In the genomic region with DNA sequence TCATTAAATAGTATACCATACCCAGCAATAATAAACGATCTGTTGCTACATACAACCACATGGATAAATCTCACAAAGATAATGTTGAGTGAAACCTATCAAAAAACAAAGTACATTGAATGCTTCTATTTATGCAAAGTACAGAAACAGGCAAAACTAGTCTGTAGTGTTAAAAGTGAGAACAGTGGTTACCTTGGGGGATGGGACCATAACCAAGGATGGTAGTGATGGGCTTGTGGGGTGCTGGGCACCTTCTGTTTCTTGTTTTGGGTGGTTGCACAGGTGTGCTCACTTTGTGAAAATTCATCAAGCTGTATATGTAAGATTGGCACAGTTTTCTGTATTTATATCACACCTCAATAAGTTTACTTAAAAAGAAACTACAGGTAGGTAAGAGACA, we compare ENCODE assay signal across 22 cellular contexts.
DNase-seq lines count a peak whose midpoint lies in the region; ATAC-seq, FAIRE-seq and TF ChIP-seq lines count a peak whose summit lies in the region.
"Had no signal": no experiment of that assay in that cellular context is flagged by ENCODE, and none has a peak within 500 bp of the region (broad histone marks: within the 10 kb centered on the region; RNA-seq: fewer than 3 reads in every experiment).

No MANE protein-coding gene starts in this region.

- H3K4me1 Mint-ChIP-seq in Caco-2 (ENCODE audit: low read depth, unreplicated experiment), result peaks cover 14% of the 10 kb centered on the region

- H3K36me3 Mint-ChIP-seq in Caco-2 (ENCODE audit: insufficient read depth, unreplicated experiment), result peaks cover 37% of the 10 kb centered on the region

- no peak overlapping the region for H3K9ac ChIP-seq in kidney (ENCODE audit: low read length in 2 of 2)
- H3K9ac ChIP-seq: BLaER1 treated with 17β-estradiol and CSF1 and Interleukin-3, amounts not matched to agents 10 nM and 100 nM had no signal

- H3K27me3 Mint-ChIP-seq in Caco-2 (ENCODE audit: insufficient read depth, unreplicated experiment), result no peaks in the 10 kb centered on the region
- H3K27me3 Mint-ChIP-seq: CD4-positive, alpha-beta memory T cell had no signal

- no TSS peak for BruUV-seq in Caco-2 (replicated peaks; lab: Mats Ljungman, UMichigan)

- H3K4me1 ChIP-seq in Caco-2 (no peaks in the 10 kb centered on the region), kidney (ENCODE audit: control insufficient read depth in 1 of 2, insufficient read depth in 1 of 2, low read depth in 1 of 2, low read length in 2 of 2) (no peaks in the 10 kb centered on the region)
- H3K4me1 ChIP-seq: SJSA1 had no signal

- POLR2A ChIA-PET in Caco-2 (lab: Charles Lee), result no interaction called here

- TF ChIP-seq CTCF in Caco-2 (IDR thresholded peaks at IDR 0.05; ENCODE audit: insufficient read depth in 1 of 2, low read depth in 1 of 2, low read length in 1 of 2, severe bottlenecking in 1 of 2, unreplicated experiment in 1 of 2), result no peak
- no peak for TF ChIP-seq CTCF in kidney (IDR thresholded peaks at IDR 0.05; ENCODE audit: borderline replicate concordance, extremely low read depth, insufficient read depth)

- FAIRE-seq in kidney (lab: Jason Lieb, UNC), result no peak
- FAIRE-seq: G401.6 had no signal

- no peaks in the 10 kb centered on the region for H3K9me3 Mint-ChIP-seq in Caco-2 (ENCODE audit: unreplicated experiment)
- H3K9me3 Mint-ChIP-seq: CD4-positive, alpha-beta memory T cell; GM23338 had no signal

- no peaks in the 10 kb centered on the region for H3K9me3 ChIP-seq in Caco-2
- H3K9me3 ChIP-seq in kidney (ENCODE audit: control insufficient read depth in 1 of 2, low read length in 2 of 2), result no peaks in the 10 kb centered on the region
- H3K9me3 ChIP-seq: HAP-1, SJSA1 had no signal

- no peak overlapping the region for H3K4me3 Mint-ChIP-seq in Caco-2 (ENCODE audit: unreplicated experiment)
- H3K4me3 Mint-ChIP-seq: CD4-positive, alpha-beta memory T cell; GM23338 had no signal

- H3K36me3 ChIP-seq in Caco-2 (ENCODE audit: control insufficient read depth, insufficient read depth, low read length) (no peaks in the 10 kb centered on the region), kidney (ENCODE audit: control insufficient read depth in 1 of 2, insufficient read depth in 2 of 2, low read length in 2 of 2) (no peaks in the 10 kb centered on the region)
- H3K36me3 ChIP-seq: HAP-1, SJSA1 had no signal

- CTCF ChIA-PET in Caco-2 (lab: Charles Lee), result no interaction called here

- no peak overlapping the region for H3K4me3 ChIP-seq in Caco-2 (ENCODE audit: low read depth, low read length)
- H3K4me3 ChIP-seq in kidney (ENCODE audit: low read length in 2 of 2), result no peak overlapping the region
- H3K4me3 ChIP-seq: BLaER1 treated with 17β-estradiol and CSF1 and Interleukin-3, amounts not matched to agents 10 nM and 100 nM; GM23338; HAP-1; SJSA1 had no signal

- intact Hi-C loops in Caco-2 (cut with micrococcal nuclease; ENCODE audit: unreplicated experiment) (no loop called here), kidney (cut with DNase I) (no loop called here)

- H3K27me3 ChIP-seq in Caco-2 (replicated peaks; ENCODE audit: control insufficient read depth, insufficient read depth, low read length), result no peaks in the 10 kb centered on the region
- H3K27me3 ChIP-seq: BLaER1 treated with 17β-estradiol and CSF1 and Interleukin-3, amounts not matched to agents 10 nM and 100 nM; SJSA1 had no signal

- no peak for DNase-seq in Caco-2
- DNase-seq in EL, result no peak
- no peak for DNase-seq in kidney
- DNase-seq in stimulated activated naive CD4-positive, alpha-beta T cell treated with Interleukin-2 at 50 U/mL for 16 hours (lab: John Stamatoyannopoulos, UW), result no peak
- DNase-seq: 8988T; CD4-positive, alpha-beta memory T cell; DMS153; KBM-7; NCI-H1092 treated with DMSO at 0.1 percent for 48 hours; NCI-H146; NCI-H2029 treated with DMSO at 0.1 percent for 48 hours; NCI-H526; T-helper 1 cell had no signal

- peak overlapping the region; percentile 69 for H3K27ac Mint-ChIP-seq in Caco-2 (ENCODE audit: unreplicated experiment)

- H3K27ac ChIP-seq in kidney (ENCODE audit: low read depth in 2 of 2, low read length in 2 of 2), result no peak overlapping the region
- H3K27ac ChIP-seq: BLaER1 treated with 17β-estradiol and CSF1 and Interleukin-3, amounts not matched to agents 10 nM and 100 nM; SJSA1 had no signal

- ATAC-seq in GM19324 (IDR thresholded peaks at IDR 0.05; ENCODE audit: low FRiP score, unreplicated experiment), result peak; percentile 71
- peak; percentile 44 for ATAC-seq in HG02588 (IDR thresholded peaks at IDR 0.05; ENCODE audit: unreplicated experiment)
- peak; percentile 64 for ATAC-seq in HG03571 (IDR thresholded peaks at IDR 0.05; ENCODE audit: unreplicated experiment)
- ATAC-seq: GM23338, Right ventricle myocardium inferior had no signal
